ENCODE assay signal across 11 cellular contexts in the genomic region with DNA sequence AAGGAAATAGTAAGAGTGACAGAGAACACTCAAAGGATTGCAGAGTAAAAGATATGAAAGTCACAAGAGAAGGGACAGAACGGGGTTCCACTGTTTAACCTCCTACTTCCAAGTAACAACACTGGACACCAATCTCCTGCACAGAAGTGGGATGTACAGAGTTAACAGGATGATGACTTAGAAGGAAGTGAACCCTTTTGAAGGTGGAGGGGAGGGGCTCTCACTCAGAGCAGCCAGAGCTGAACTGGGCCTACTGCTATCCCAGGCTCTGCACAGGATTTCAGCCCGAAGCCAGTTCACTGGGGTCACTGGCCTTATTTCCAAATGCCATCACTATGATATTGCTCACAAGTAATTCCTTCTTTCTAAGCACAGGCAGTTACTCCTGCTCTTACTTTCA.
DNase-seq lines count a peak whose midpoint lies in the region; ATAC-seq and TF ChIP-seq lines count a peak whose summit lies in the region.
"Had no signal": no experiment of that assay in that cellular context is flagged by ENCODE, and none has a peak within 500 bp of the region (broad histone marks: within the 10 kb centered on the region; RNA-seq: fewer than 3 reads in every experiment).

No MANE protein-coding gene starts in this region.

- intact Hi-C loops in IMR-90 (cut with micrococcal nuclease): no loop called here
- intact Hi-C loops in colonic mucosa (cut with DNase I): no loop called here

- no peaks in the 10 kb centered on the region for H4K20me1 ChIP-seq in IMR-90 (ENCODE audit: insufficient read depth, low read length)

- in situ Hi-C loops in IMR-90 (cut with MboI; ENCODE audit: low sequenced_read_pairs): no loop called here

- ATAC-seq in IMR-90 (ENCODE audit: low read depth) (peak; percentile 76), GM18505 (IDR thresholded peaks at IDR 0.05; ENCODE audit: unreplicated experiment) (no peak), GM18858 (IDR thresholded peaks at IDR 0.05; ENCODE audit: unreplicated experiment) (no peak)

- CTCF ChIA-PET in IMR-90 (lab: Yijun Ruan, JAX): no interaction called here

- H3K56ac ChIP-seq in IMR-90 (ENCODE audit: extremely low read depth, insufficient read depth, low read length): peak overlapping the region; percentile 50

- H2AFZ ChIP-seq in IMR-90 (replicated peaks; ENCODE audit: low read length, poor library complexity): peak overlapping the region; percentile 83

- BruUV-seq in IMR-90 (replicated peaks; lab: Mats Ljungman, UMichigan): no TSS peak

- peak overlapping the region; percentile 50 for H3K9ac ChIP-seq in IMR-90 (ENCODE audit: low read depth, low read length)
- no peak overlapping the region for H3K9ac ChIP-seq in colonic mucosa (ENCODE audit: low read depth in 2 of 2, low read length in 2 of 2)

- H3K27me3 Mint-ChIP-seq in mesothelial cell of epicardium (ENCODE audit: low read depth): no peaks in the 10 kb centered on the region
- H3K27me3 Mint-ChIP-seq: central memory CD8-positive, alpha-beta T cell had no signal

- H3K27ac ChIP-seq in IMR-90 (ENCODE audit: insufficient read depth, low read length) (peak overlapping the region; percentile 53), colonic mucosa (peak overlapping the region; percentile 7)
- H3K27ac ChIP-seq: prostate gland, SK-N-MC had no signal

- H2BK120ac ChIP-seq in IMR-90 (ENCODE audit: low read depth, low read length): peak overlapping the region; percentile 87

- peak overlapping the region; percentile 70 for H3K4ac ChIP-seq in IMR-90 (ENCODE audit: low read depth, low read length)

- H3K27me3 ChIP-seq in IMR-90 (ENCODE audit: control insufficient read depth, insufficient read depth, low read length) (no peaks in the 10 kb centered on the region), colonic mucosa (no peaks in the 10 kb centered on the region)

- peaks cover 64% of the 10 kb centered on the region for H3K4me1 Mint-ChIP-seq in mesothelial cell of epicardium
- H3K4me1 Mint-ChIP-seq: central memory CD8-positive, alpha-beta T cell had no signal

- POLR2A ChIA-PET in IMR-90 (lab: Charles Lee; ENCODE audit: unreplicated experiment): no interaction called here

- H2BK5ac ChIP-seq in IMR-90 (ENCODE audit: low read depth, low read length, poor library complexity, severe bottlenecking): peak overlapping the region; percentile 91

- peaks cover 0 to 29% of the 10 kb centered on the region in 2 experiments; a peak in 3 of 4 replicates for H3K79me1 ChIP-seq in IMR-90 (ENCODE audit: low read depth in 1 of 2, low read length in 2 of 2)

- H3K14ac ChIP-seq in IMR-90 (replicated peaks; ENCODE audit: low read depth, low read length): peak overlapping the region; percentile 76

- H4K91ac ChIP-seq in IMR-90 (ENCODE audit: insufficient read depth, low read depth, low read length): peak overlapping the region; percentile 87

- no peak for TF ChIP-seq RAD21 in IMR-90 (IDR thresholded peaks at IDR 0.05; ENCODE audit: low read length)

- H4K5ac ChIP-seq in IMR-90 (ENCODE audit: low read depth, low read length): peak overlapping the region; percentile 97

- no peak overlapping the region for H3K4me3 ChIP-seq in IMR-90 (ENCODE audit: insufficient read depth, low read depth, low read length)
- no peak overlapping the region for H3K4me3 ChIP-seq in colonic mucosa
- H3K4me3 ChIP-seq: prostate gland, SK-N-MC had no signal

- peak overlapping the region; percentile 44 for H3K4me2 ChIP-seq in IMR-90 (ENCODE audit: low read depth, low read length)

- H2BK20ac ChIP-seq in IMR-90 (ENCODE audit: low read depth, low read length): peak overlapping the region; percentile 83

- H4K8ac ChIP-seq in IMR-90 (ENCODE audit: low read depth in 2 of 2, low read length in 2 of 2): peak overlapping the region; percentile 61 to 85

- H3K9me3 ChIP-seq in IMR-90 (ENCODE audit: control insufficient read depth, insufficient read depth, low read length): no peaks in the 10 kb centered on the region
- no peaks in the 10 kb centered on the region for H3K9me3 ChIP-seq in colonic mucosa
- H3K9me3 ChIP-seq: prostate gland had no signal

- peak overlapping the region; percentile 68 for H3K27ac Mint-ChIP-seq in mesothelial cell of epicardium

- H3K18ac ChIP-seq in IMR-90 (ENCODE audit: low read depth, low read length): peak overlapping the region; percentile 85; the same call in 1 of the 2 replicates

- H3K4me3 Mint-ChIP-seq in mesothelial cell of epicardium: no peak overlapping the region
- H3K4me3 Mint-ChIP-seq: central memory CD8-positive, alpha-beta T cell had no signal

- H3K9me1 ChIP-seq in IMR-90 (ENCODE audit: insufficient read depth, low read length): peaks cover 19% of the 10 kb centered on the region

- TF ChIP-seq CTCF in IMR-90 (conservative IDR thresholded peaks at IDR 0.05; ENCODE audit: low read depth, low read length) (no peak), colonic mucosa (IDR thresholded peaks at IDR 0.05) (no peak), mesothelial cell of epicardium (IDR thresholded peaks at IDR 0.05; ENCODE audit: unreplicated experiment) (no peak)

- peaks cover 22% of the 10 kb centered on the region for H3K4me1 ChIP-seq in IMR-90 (ENCODE audit: control insufficient read depth, insufficient read depth, low read length)
- no peaks in the 10 kb centered on the region for H3K4me1 ChIP-seq in colonic mucosa
- H3K4me1 ChIP-seq: prostate gland had no signal

- H2AK5ac ChIP-seq in IMR-90 (ENCODE audit: low read depth, low read length): peak overlapping the region; percentile 75

- no peaks in the 10 kb centered on the region for H3K9me3 Mint-ChIP-seq in mesothelial cell of epicardium
- H3K9me3 Mint-ChIP-seq: central memory CD8-positive, alpha-beta T cell had no signal

- H3K36me3 Mint-ChIP-seq in mesothelial cell of epicardium: no peaks in the 10 kb centered on the region

- DNase-seq in AG20443 (ENCODE audit: low spot score) (peak; percentile 53), IMR-90 (peak; percentile 67), colonic mucosa (no peak), mesothelial cell of epicardium (ENCODE audit: low spot score in 2 of 2, unreplicated experiment in 2 of 2) (no peak), NCI-H187 (lab: John Stamatoyannopoulos, UW) (no peak), NCI-H2029 treated with DMSO at 0.1 percent for 48 hours (lab: John Stamatoyannopoulos, UW) (no peak)

- WGBS in IMR-90 (ENCODE audit: extremely low coverage in 2 of 2, insufficient read length in 1 of 2), 2 experiments: no CpG with 5 or more reads among the region's 2 CpGs

- dilution Hi-C loops in IMR-90 (cut with HindIII; ENCODE audit: low sequenced_read_pairs, unreplicated experiment): no loop called here

- peak overlapping the region; percentile 47 for H2BK15ac ChIP-seq in IMR-90 (ENCODE audit: low read depth, low read length)

- peak overlapping the region; percentile 11 for H2AK9ac ChIP-seq in IMR-90 (replicated peaks; ENCODE audit: low read depth, low read length, poor library complexity)

- H3K23ac ChIP-seq in IMR-90 (ENCODE audit: low read depth, low read length): peak overlapping the region; percentile 42; the same call in 1 of the 2 replicates

- TF ChIP-seq POLR2A in IMR-90 (IDR thresholded peaks at IDR 0.05; ENCODE audit: low read depth, low read length) (no peak), GM18505 (IDR thresholded peaks at IDR 0.05; ENCODE audit: borderline replicate concordance, extremely low read depth, insufficient read depth, insufficient read length) (no peak)

- H3K36me3 ChIP-seq in IMR-90 (ENCODE audit: control insufficient read depth, insufficient read depth, low read length): no peaks in the 10 kb centered on the region
- H3K36me3 ChIP-seq in colonic mucosa: no peaks in the 10 kb centered on the region
- H3K36me3 ChIP-seq: prostate gland had no signal

TF ChIP-seq in IMR-90, 13 proteins besides CTCF, POLR2A, EP300 and RAD21:
- TF ChIP-seq CEBPB (IDR thresholded peaks at IDR 0.05; ENCODE audit: low read depth, low read length) (no peak), MAZ (IDR thresholded peaks at IDR 0.05; ENCODE audit: borderline replicate concordance, low read depth, low read length) (peak; percentile 81; the same call in 1 of the 2 replicates), MAFK (IDR thresholded peaks at IDR 0.05; ENCODE audit: low read depth, low read length) (no peak), BHLHE40 (IDR thresholded peaks at IDR 0.05; ENCODE audit: low read depth, low read length) (no peak), FOS (IDR thresholded peaks at IDR 0.05; ENCODE audit: low read depth, low read length) (no peak)

Comparison
In these comparisons a context has a peak if more than half of its experiments do, and no peak if none do; other contexts are left out.
1. DNase-seq: peak in AG20443 (single experiment) and IMR-90 (single experiment); none in colonic mucosa (single experiment), mesothelial cell of epicardium (0 of 2), NCI-H187 (0 of 2) and NCI-H2029 treated with DMSO at 0.1 percent for 48 hours (single experiment).